31 cellular contexts compared by ENCODE assay signal in genomic region chr17:60685437-60685836, GRCh38.
"Had no signal": no experiment of that assay in that cellular context is flagged by ENCODE, and none has a peak within 500 bp of the region (broad histone marks: within the 10 kb centered on the region; RNA-seq: fewer than 3 reads in every experiment).

No MANE protein-coding gene starts in this region.

- H3K4me3 ChIP-seq: neural progenitor cell, ovary, pancreas, prostate gland, psoas muscle, right atrium auricular region, right lobe of liver, sigmoid colon, skin epidermis, smooth muscle cell, spleen had no signal

- H3K4me3 Mint-ChIP-seq: naive thymus-derived CD8-positive, alpha-beta T cell; natural killer cell; natural killer cell treated with Interleukin-12 subunit alpha and Interleukin-12 subunit beta and Interleukin-15 and Interleukin-18, amount 100 ng/mL, for 72 hours; nephron; nephron progenitor cell; neural crest cell; neural progenitor cell had no signal

- H3K9ac ChIP-seq: neural progenitor cell, parathyroid adenoma had no signal

- FAIRE-seq: pancreas, small intestine had no signal

- H3K27ac ChIP-seq: neural progenitor cell, neutrophil, ovary, pancreas, parathyroid adenoma, prostate gland, psoas muscle, right atrium auricular region, right lobe of liver, sigmoid colon, skin epidermis, spleen had no signal

- H3K4me2 ChIP-seq: neural progenitor cell, smooth muscle cell had no signal

- ATAC-seq: naive thymus-derived CD8-positive, alpha-beta T cell; natural killer cell; natural killer cell treated with Interleukin-12 subunit alpha and Interleukin-12 subunit beta and Interleukin-15 and Interleukin-18, amount 100 ng/mL, for 72 hours; pancreas; psoas muscle; right cardiac atrium; right lobe of liver; sciatic nerve had no signal

- H3K9me3 Mint-ChIP-seq: naive thymus-derived CD8-positive, alpha-beta T cell; natural killer cell; natural killer cell treated with Interleukin-12 subunit alpha and Interleukin-12 subunit beta and Interleukin-15 and Interleukin-18, amount 100 ng/mL, for 72 hours; nephron; nephron progenitor cell; neural crest cell; neural progenitor cell had no signal

- H3K27me3 Mint-ChIP-seq: naive thymus-derived CD8-positive, alpha-beta T cell; natural killer cell treated with Interleukin-12 subunit alpha and Interleukin-12 subunit beta and Interleukin-15 and Interleukin-18, amount 100 ng/mL, for 72 hours; progenitor cell of endocrine pancreas had no signal

- H2AFZ ChIP-seq: neural progenitor cell, parathyroid adenoma had no signal

- H3K4me1 Mint-ChIP-seq: natural killer cell, nephron, nephron progenitor cell, neural crest cell, neural progenitor cell had no signal

- H3K79me2 ChIP-seq: parathyroid adenoma had no signal

- DNase-seq: naive thymus-derived CD8-positive, alpha-beta T cell; natural killer cell; nephron progenitor cell; nucleus accumbens; occipital lobe; ovary; pancreas; posterior cingulate gyrus; psoas muscle; retina; right cardiac atrium; right lobe of liver; sigmoid colon; small intestine; spleen; stimulated activated CD4-positive, alpha-beta T cell treated with anti-CD3 and anti-CD28 coated beads, Interleukin-12 subunit alpha, Interleukin-12 subunit beta, amount 100 ng/mL, for 4 hours; stimulated activated CD4-positive, alpha-beta T cell treated with anti-CD3 and anti-CD28 coated beads, Interleukin-15, amount 100 ng/mL, for 24 hours; stimulated activated CD4-positive, alpha-beta T cell treated with anti-CD3 and anti-CD28 coated beads, Interleukin-1b, Interleukin-23, amount 100 ng/mL, for 48 hours; stimulated activated CD4-positive, alpha-beta T cell treated with anti-CD3 and anti-CD28 coated beads, Interleukin-2, amount 100 ng/mL, for 24 hours had no signal

- H3K27me3 ChIP-seq: neural progenitor cell, neutrophil, ovary, pancreas, right atrium auricular region, right lobe of liver, sigmoid colon, spleen had no signal

- H3K36me3 ChIP-seq: neural progenitor cell, ovary, prostate gland had no signal

- H3K27ac Mint-ChIP-seq: naive thymus-derived CD8-positive, alpha-beta T cell; natural killer cell; natural killer cell treated with Interleukin-12 subunit alpha and Interleukin-12 subunit beta and Interleukin-15 and Interleukin-18, amount 100 ng/mL, for 72 hours; nephron; neural progenitor cell; progenitor cell of endocrine pancreas had no signal

- H3K9me3 ChIP-seq: neutrophil, ovary, pancreas, prostate gland, psoas muscle, right atrium auricular region, right lobe of liver, sigmoid colon, spleen had no signal

- H3K4me1 ChIP-seq: neural progenitor cell, pancreas, parathyroid adenoma, prostate gland, psoas muscle, right atrium auricular region, right lobe of liver, sigmoid colon, spleen had no signal

- H3K36me3 Mint-ChIP-seq: neural progenitor cell had no signal
